Comparison of ENCODE assay signal across 8 cellular contexts in the genomic region with DNA sequence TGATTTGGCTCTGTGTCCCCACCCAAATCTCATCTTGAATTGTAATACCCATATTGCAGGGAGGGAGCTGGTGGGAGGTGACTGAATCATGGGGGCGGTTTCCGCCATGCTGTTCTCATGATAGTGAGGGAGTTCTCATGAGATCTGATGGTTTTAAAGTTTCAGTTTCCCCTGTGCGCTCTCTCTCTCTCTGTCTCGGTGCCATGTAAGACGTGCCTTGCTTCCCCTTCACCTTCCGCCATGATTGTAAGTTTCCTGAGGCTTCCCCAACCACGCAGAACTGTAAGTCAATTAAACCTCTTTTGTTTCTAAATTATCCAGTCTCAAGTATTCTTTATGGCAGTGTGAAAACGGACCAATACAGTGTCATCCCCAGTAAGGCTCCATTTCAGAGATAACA.
"Had no signal": no experiment of that assay in that cellular context is flagged by ENCODE, and none has a peak within 500 bp of the region (broad histone marks: within the 10 kb centered on the region; RNA-seq: fewer than 3 reads in every experiment).

No MANE protein-coding gene starts in this region.

- ATAC-seq: HepG2 had no signal

- H3K4me3 Mint-ChIP-seq: IgD-negative memory B cell had no signal

- H3K36me3 Mint-ChIP-seq: IgD-negative memory B cell had no signal

- DNase-seq: IMR-90, KBM-7, KG1 had no signal

- H3K4me1 Mint-ChIP-seq: IgD-negative memory B cell had no signal

- H3K9me3 Mint-ChIP-seq: IgD-negative memory B cell had no signal

- H3K9ac ChIP-seq: KMS-11 had no signal

- H3K4me2 ChIP-seq: KMS-11 had no signal

- H3K27ac ChIP-seq: HL-60, KMS-11 had no signal

- H3K27ac Mint-ChIP-seq: IgD-negative memory B cell had no signal

- FAIRE-seq: HepG2, HTR-8/SVneo had no signal
